In the genomic region with DNA sequence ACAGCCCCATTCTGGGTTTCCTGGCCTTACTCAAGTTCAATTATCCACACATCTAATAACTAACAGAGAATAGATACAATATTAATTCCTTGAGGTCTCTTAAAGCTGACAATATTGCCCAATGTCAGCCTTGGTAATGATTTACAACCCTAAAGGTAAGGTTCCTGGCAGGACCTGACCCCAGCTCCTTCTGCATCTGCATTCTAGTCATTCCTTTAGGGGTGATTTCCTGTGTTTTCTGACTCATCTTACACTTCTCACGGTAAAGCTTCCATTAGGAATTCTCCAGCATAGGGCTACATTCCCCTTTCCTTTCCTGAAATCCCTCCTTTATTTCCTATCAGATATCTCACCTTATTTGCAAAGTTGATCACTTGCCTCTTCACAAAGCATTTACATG, we compare ENCODE assay signal across 10 cellular contexts. TPM values are rescaled to one million over a fixed set of nuclear protein-coding genes. Genes with fewer than 3 reads are reported as not detected.
DNase-seq lines count a peak whose midpoint lies in the region; ATAC-seq lines count a peak whose summit lies in the region.
"Had no signal": no experiment of that assay in that cellular context is flagged by ENCODE, and none has a peak within 500 bp of the region (broad histone marks: within the 10 kb centered on the region; RNA-seq: fewer than 3 reads in every experiment).

No MANE protein-coding gene starts in this region.

- DNase-seq in ACHN (peak; percentile 93), ELF-1 (ENCODE audit: low read depth, low spot score) (peak; percentile 38), T-cell (no peak), immature natural killer cell (no peak), superior temporal gyrus (ENCODE audit: extremely low spot score) (no peak), SKM-1 treated with dmso at 0.1 percent for 144 hours (lab: John Stamatoyannopoulos, UW; ENCODE audit: unreplicated experiment) (no peak), CD1c-positive myeloid dendritic cell (ENCODE audit: extremely low spot score) (no peak)
- DNase-seq: DMS 273 treated with DMSO at 0.1 percent for 48 hours, NCI-H748 treated with DMSO at 0.1 percent for 48 hours had no signal

- no peaks in the 10 kb centered on the region for H3K27me3 Mint-ChIP-seq in T-cell
- peaks cover 0 to 3% (median 2%) of the 10 kb centered on the region in 3 donors for H3K27me3 Mint-ChIP-seq in immature natural killer cell (ENCODE audit: low read depth in 3 of 3)

- H3K36me3 Mint-ChIP-seq in T-cell = no peaks in the 10 kb centered on the region
- peaks cover 11 to 62% (median 39%) of the 10 kb centered on the region in 3 donors for H3K36me3 Mint-ChIP-seq in immature natural killer cell

- CTCF ChIA-PET in T-cell (lab: Charles Lee) = no interaction called here

- POLR2A ChIA-PET in T-cell (lab: Charles Lee) = no interaction called here

- H3K4me3 Mint-ChIP-seq in T-cell (peak overlapping the region; percentile 74 to 76 (median 75)), immature natural killer cell (peak overlapping the region in 3 of 5 donors; percentile 33 to 46 (median 39))

- in situ Hi-C loops in ACHN (cut with HindIII; ENCODE audit: low pct_ligation_motif_present, low pct_unique_long_range_greater_than_20kb, low sequenced_read_pairs) = no loop called here

- H3K4me1 Mint-ChIP-seq in T-cell (peaks cover 56 to 61% (median 57%) of the 10 kb centered on the region in 3 donors), immature natural killer cell (peaks cover 15 to 20% of the 10 kb centered on the region in 2 donors)

- peak overlapping the region; percentile 92 to 94 for H3K27ac Mint-ChIP-seq in T-cell
- peak overlapping the region in 4 of 6 donors; percentile 25 to 65 (median 46) for H3K27ac Mint-ChIP-seq in immature natural killer cell

- H3K9me3 Mint-ChIP-seq in T-cell = no peaks in the 10 kb centered on the region
- H3K9me3 Mint-ChIP-seq in immature natural killer cell = no peaks in the 10 kb centered on the region

- ATAC-seq in T-cell (replicated peaks in 1 of 4) (peak in 1 of 4 experiments; percentile 23), HG03196 (IDR thresholded peaks at IDR 0.05; ENCODE audit: unreplicated experiment) (no peak)

RNA-seq across cellular contexts. Expression of a gene that starts 9.3 kb away (rescaled TPM):
- total RNA-seq in T-cell = 1 to 10 TPM; 3.3 to 5.8 (median 5.4) TPM
- under 1 TPM in 1 of 3 donors, not detected in 2; 0.59 TPM for polyA plus RNA-seq in immature natural killer cell

RNA-seq across cellular contexts. Expression of a gene that starts 59.2 kb away (rescaled TPM):
- total RNA-seq in T-cell = 1 to 10 TPM; 2.2 to 4.6 (median 3.2) TPM
- polyA plus RNA-seq in immature natural killer cell = 100 to 1,000 TPM; 101 to 167 (median 130) TPM

Comparison
In these comparisons a context has a peak if more than half of its experiments do, and no peak if none do; other contexts are left out.
1. DNase-seq: peak in ACHN (single experiment) and ELF-1 (single experiment); none in T-cell (0 of 34), immature natural killer cell (0 of 3), superior temporal gyrus (single experiment), SKM-1 treated with dmso at 0.1 percent for 144 hours (single experiment) and CD1c-positive myeloid dendritic cell (single experiment).